17 cellular contexts compared by ENCODE assay signal in genomic region chr12:51948066-51948465, GRCh38. TPM values are rescaled to one million over a fixed set of nuclear protein-coding genes. Genes with fewer than 3 reads are reported as not detected.
DNase-seq lines count a peak whose midpoint lies in the region; ATAC-seq and TF ChIP-seq lines count a peak whose summit lies in the region.
"Had no signal": no experiment of that assay in that cellular context is flagged by ENCODE, and none has a peak within 500 bp of the region (broad histone marks: within the 10 kb centered on the region; RNA-seq: fewer than 3 reads in every experiment).

No MANE protein-coding gene starts in this region.

- H3K27me3 Mint-ChIP-seq in nephron progenitor cell (ENCODE audit: low read depth, poor library complexity), result peaks cover 45% of the 10 kb centered on the region
- H3K27me3 Mint-ChIP-seq in stimulated activated naive B cell treated with anti-CD40 and anti-IgM and Interleukin-4, amounts not matched to agents 10 μg/mL and 1 μg/mL and 100 μg/mL, for 72 hours, result peaks cover 29 to 41% of the 10 kb centered on the region in 2 donors
- H3K27me3 Mint-ChIP-seq in GM23338 (ENCODE audit: insufficient read depth, low read depth, poor library complexity), result peaks cover 32% of the 10 kb centered on the region

- H3K4me3 ChIP-seq in GM23338, result no peak overlapping the region
- H3K4me3 ChIP-seq: A549, GM23248 had no signal

- no peaks in the 10 kb centered on the region for H3K36me3 ChIP-seq in GM23338 (ENCODE audit: insufficient read depth)

- no peak for TF ChIP-seq CTCF in nephron progenitor cell (IDR thresholded peaks at IDR 0.05)
- no peak for TF ChIP-seq CTCF in GM23338 (conservative IDR thresholded peaks at IDR 0.05; ENCODE audit: low read depth in 2 of 2)

- H3K27me3 ChIP-seq in GM23338 (ENCODE audit: insufficient read depth), result peaks cover 54% of the 10 kb centered on the region

- no peaks in the 10 kb centered on the region for H3F3A ChIP-seq in GM23338 (replicated peaks; ENCODE audit: low read depth)

- H3K36me3 Mint-ChIP-seq in nephron progenitor cell (ENCODE audit: low read depth) (peaks cover 8% of the 10 kb centered on the region), GM23338 (ENCODE audit: low read depth) (peaks cover 5% of the 10 kb centered on the region; the same call in 1 of the 3 replicates)
- peaks cover 8 to 15% of the 10 kb centered on the region in 2 donors for H3K36me3 Mint-ChIP-seq in stimulated activated naive B cell treated with anti-CD40 and anti-IgM and Interleukin-4, amounts not matched to agents 10 μg/mL and 1 μg/mL and 100 μg/mL, for 72 hours

- H3K4me2 ChIP-seq in GM23338, result no peak overlapping the region
- H3K4me2 ChIP-seq: A549 had no signal

- DNase-seq in activated CD8-positive, alpha-beta memory T cell treated with anti-CD3 and anti-CD28 coated beads for 24 hours, result peak; percentile 43
- DNase-seq in activated CD8-positive, alpha-beta memory T cell treated with anti-CD3 and anti-CD28 coated beads, Interleukin-2, amount 50 U/mL, for 48 hours, result no peak
- DNase-seq in ecto neural progenitor cell (ENCODE audit: low spot score), result peak; percentile 36
- no peak for DNase-seq in nephron progenitor cell
- no peak for DNase-seq in stimulated activated naive B cell treated with anti-CD40 and anti-IgM and Interleukin-4, amounts not matched to agents 10 μg/mL and 1 μg/mL and 100 μg/mL, for 72 hours
- DNase-seq in GM23338 (ENCODE audit: low spot score), result no peak
- DNase-seq: AML-193; CD8-positive, alpha-beta memory T cell; COR-L47; DMS 273 treated with DMSO at 0.1 percent for 48 hours; DMS53; GM23248; HCEC 1CT had no signal

- peaks cover 4% of the 10 kb centered on the region for H3K4me1 ChIP-seq in GM23338 (ENCODE audit: insufficient read depth)

- H3K4me1 Mint-ChIP-seq in nephron progenitor cell, result peaks cover 17% of the 10 kb centered on the region
- peaks cover 8 to 15% of the 10 kb centered on the region in 2 donors for H3K4me1 Mint-ChIP-seq in stimulated activated naive B cell treated with anti-CD40 and anti-IgM and Interleukin-4, amounts not matched to agents 10 μg/mL and 1 μg/mL and 100 μg/mL, for 72 hours
- H3K4me1 Mint-ChIP-seq in GM23338, result peaks cover 6% of the 10 kb centered on the region; the same call in 2 of the 3 replicates

- H3K9me3 Mint-ChIP-seq in nephron progenitor cell (peaks cover 35% of the 10 kb centered on the region), GM23338 (peaks cover 14% of the 10 kb centered on the region)
- peaks cover 10 to 13% of the 10 kb centered on the region in 2 donors for H3K9me3 Mint-ChIP-seq in stimulated activated naive B cell treated with anti-CD40 and anti-IgM and Interleukin-4, amounts not matched to agents 10 μg/mL and 1 μg/mL and 100 μg/mL, for 72 hours

- H3K27ac ChIP-seq in GM23338 (ENCODE audit: low read depth), result no peak overlapping the region
- H3K27ac ChIP-seq: 22Rv1, A549, GM23248, HL-60 had no signal

- H3K4me3 Mint-ChIP-seq in nephron progenitor cell, result no peak overlapping the region
- no peak overlapping the region for H3K4me3 Mint-ChIP-seq in stimulated activated naive B cell treated with anti-CD40 and anti-IgM and Interleukin-4, amounts not matched to agents 10 μg/mL and 1 μg/mL and 100 μg/mL, for 72 hours
- H3K4me3 Mint-ChIP-seq in GM23338, result no peak overlapping the region

- H2AFZ ChIP-seq in GM23338, result no peak overlapping the region
- H2AFZ ChIP-seq: GM23248 had no signal

- H3K79me2 ChIP-seq in GM23338 (replicated peaks; ENCODE audit: insufficient read depth), result peaks cover 3% of the 10 kb centered on the region

- H3K27ac Mint-ChIP-seq in nephron progenitor cell (peak overlapping the region; percentile 57), GM23338 (no peak overlapping the region)
- H3K27ac Mint-ChIP-seq in stimulated activated naive B cell treated with anti-CD40 and anti-IgM and Interleukin-4, amounts not matched to agents 10 μg/mL and 1 μg/mL and 100 μg/mL, for 72 hours, result no peak overlapping the region
- H3K27ac Mint-ChIP-seq: CD8-positive, alpha-beta memory T cell had no signal

- no peaks in the 10 kb centered on the region for H3K9me2 ChIP-seq in GM23338 (ENCODE audit: insufficient read depth)

- ATAC-seq in HG02588 (IDR thresholded peaks at IDR 0.05; ENCODE audit: unreplicated experiment), result no peak
- ATAC-seq in stimulated activated naive B cell treated with anti-CD40 and anti-IgM and Interleukin-4, amounts not matched to agents 10 μg/mL and 1 μg/mL and 100 μg/mL, for 72 hours (replicated peaks), result no peak
- ATAC-seq in GM23338, result no peak
- ATAC-seq: A549 had no signal

- H4K20me1 ChIP-seq in GM23338 (replicated peaks; ENCODE audit: insufficient read depth), result peaks cover 4% of the 10 kb centered on the region; the same call in 1 of the 2 replicates

TF ChIP-seq in GM23338, 12 proteins besides CTCF, POLR2A, EP300 and RAD21:
- TF ChIP-seq STAT1 (IDR thresholded peaks at IDR 0.05; ENCODE audit: unreplicated experiment) (no peak), NANOG (IDR thresholded peaks at IDR 0.05; ENCODE audit: borderline replicate concordance) (no peak), ZNF114 (CRISPR knock-in tag; IDR thresholded peaks at IDR 0.05) (no peak), CREB1 (CRISPR knock-in tag; IDR thresholded peaks at IDR 0.05; ENCODE audit: low read depth) (no peak), ZNF331 (CRISPR knock-in tag; IDR thresholded peaks at IDR 0.05; ENCODE audit: low read depth) (no peak)

RNA-seq across cellular contexts. Expression of gene ACVR1B, which starts 3.4 kb away (rescaled TPM):
- 7.5 and 7.8 TPM in 2 replicates for total RNA-seq in GM23338 (2014; rRNA removed; shearing (Covaris generic))
- 2.4 and 2.6 TPM in 2 replicates for polyA plus RNA-seq in GM23338 (2016; fragmentation: Nextera tagmentation; extraction: Ambion mirVana)

RNA-seq across cellular contexts. Expression of gene ACVRL1, which starts 40.8 kb away (rescaled TPM):
- 0.28 and 0.62 TPM in 2 replicates for total RNA-seq in GM23338 (2014; rRNA removed; shearing (Covaris generic))
- 0.23 TPM in 1 of 2 replicates, not detected in the other for polyA plus RNA-seq in GM23338 (2016; fragmentation: Nextera tagmentation; extraction: Ambion mirVana)
- polyA plus RNA-seq: CD8-positive, alpha-beta memory T cell had no signal

RNA-seq across cellular contexts. Expression of gene TAMALIN, which starts 58.7 kb away (rescaled TPM):
- 3.0 and 3.5 TPM in 2 replicates for total RNA-seq in GM23338 (2014; rRNA removed; shearing (Covaris generic))
- 0.34 and 0.73 TPM in 2 replicates for polyA plus RNA-seq in GM23338 (2016; fragmentation: Nextera tagmentation; extraction: Ambion mirVana)
- polyA plus RNA-seq: GM23248 had no signal

Comparison
In these comparisons a context has a peak if more than half of its experiments do, and no peak if none do; other contexts are left out.
1. DNase-seq: peak in activated CD8-positive, alpha-beta memory T cell treated with anti-CD3 and anti-CD28 coated beads for 24 hours (single experiment) and ecto neural progenitor cell (single experiment); none in activated CD8-positive, alpha-beta memory T cell treated with anti-CD3 and anti-CD28 coated beads, Interleukin-2, amount 50 U/mL, for 48 hours (single experiment), nephron progenitor cell (single experiment), stimulated activated naive B cell treated with anti-CD40 and anti-IgM and Interleukin-4, amounts not matched to agents 10 μg/mL and 1 μg/mL and 100 μg/mL, for 72 hours (single experiment) and GM23338 (single experiment).